Comparison of ENCODE assay signal across 8 cellular contexts in the genomic region with DNA sequence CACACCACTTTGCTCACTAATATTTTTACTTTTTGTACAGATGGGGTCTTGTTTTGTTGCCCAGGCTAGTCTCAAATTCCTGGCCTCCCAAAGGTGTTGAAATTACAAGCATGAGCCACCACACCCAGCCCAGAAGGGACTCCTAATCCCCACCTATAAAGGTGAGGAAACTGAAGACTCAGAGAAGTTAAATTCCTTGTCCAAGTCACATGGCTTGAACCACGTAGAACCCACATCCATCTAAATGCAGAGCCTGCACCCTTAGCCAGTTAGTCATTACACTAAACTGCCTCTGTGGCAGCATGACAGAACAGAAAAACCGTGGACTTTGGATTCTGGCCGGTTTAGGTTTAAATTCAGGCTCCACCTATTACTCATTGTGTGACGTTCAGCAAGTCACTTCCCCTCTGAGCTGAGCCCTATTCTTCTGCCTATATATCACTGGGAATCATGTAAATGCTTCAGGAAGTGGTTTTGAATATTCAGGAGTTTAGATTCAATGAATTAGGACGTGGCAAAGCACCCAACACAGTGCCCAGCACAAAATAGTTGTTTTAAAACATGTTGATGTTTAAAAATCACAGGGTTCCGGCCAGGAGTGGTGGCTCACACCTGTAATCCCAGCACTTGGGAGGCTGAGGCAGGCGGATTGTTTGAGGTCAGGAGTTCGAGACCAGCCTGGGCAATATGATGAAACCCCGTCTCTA. TPM values are rescaled to one million over a fixed set of nuclear protein-coding genes. Genes with fewer than 3 reads are reported as not detected.
A peak's percentile ranks its signal among the peaks of the same experiment; 100 is the strongest.
DNase-seq lines count a peak whose midpoint lies in the region; ATAC-seq and TF ChIP-seq lines count a peak whose summit lies in the region.

No MANE protein-coding gene starts in this region.

- no peaks in the 10 kb centered on the region; the same call in 2 of the 3 replicates for H3K9me3 Mint-ChIP-seq in GM23338
- H3K9me3 Mint-ChIP-seq in T-helper 2 cell treated with Interferon-gamma antibody and Interleukin-4, amounts not matched to agents 5 μg/mL and 100 μg/mL, for 36 hours: no peaks in the 10 kb centered on the region
- no peaks in the 10 kb centered on the region for H3K9me3 Mint-ChIP-seq in stimulated activated naive B cell treated with anti-CD40 and anti-IgM and Interleukin-4, amounts not matched to agents 10 μg/mL and 1 μg/mL and 100 μg/mL, for 72 hours

- H3K4me1 ChIP-seq in GM23338 (ENCODE audit: insufficient read depth) (peaks cover 13% of the 10 kb centered on the region), spleen (peaks cover 8 to 52% (median 24%) of the 10 kb centered on the region in 6 donors)

- H3K27me3 Mint-ChIP-seq in GM23338 (ENCODE audit: insufficient read depth, low read depth, poor library complexity): peaks cover 15% of the 10 kb centered on the region
- peaks cover 5% of the 10 kb centered on the region for H3K27me3 Mint-ChIP-seq in T-helper 2 cell treated with Interferon-gamma antibody and Interleukin-4, amounts not matched to agents 5 μg/mL and 100 μg/mL, for 36 hours (ENCODE audit: low read depth)
- no peaks in the 10 kb centered on the region for H3K27me3 Mint-ChIP-seq in stimulated activated naive B cell treated with anti-CD40 and anti-IgM and Interleukin-4, amounts not matched to agents 10 μg/mL and 1 μg/mL and 100 μg/mL, for 72 hours

- no peak for TF ChIP-seq POLR2A in spleen (IDR thresholded peaks at IDR 0.05)

- H3K36me3 ChIP-seq in GM23338 (ENCODE audit: insufficient read depth) (no peaks in the 10 kb centered on the region), spleen (no peaks in the 10 kb centered on the region)

- no peak overlapping the region for H3K4me2 ChIP-seq in GM23338

- WGBS in spleen, 5 donors: 45 to 52% (median 47%) methylated on average over 9 of the region's 9 CpGs

- no peak for ATAC-seq in GM23338
- peak in 1 of 2 donors; percentile 6 for ATAC-seq in stimulated activated naive B cell treated with anti-CD40 and anti-IgM and Interleukin-4, amounts not matched to agents 10 μg/mL and 1 μg/mL and 100 μg/mL, for 72 hours (replicated peaks)

- no peaks in the 10 kb centered on the region for H3F3A ChIP-seq in GM23338 (replicated peaks; ENCODE audit: low read depth)

- CTCF ChIA-PET in AG04450 (lab: Charles Lee): no interaction called here

- peaks cover 9% of the 10 kb centered on the region for H3K79me2 ChIP-seq in GM23338 (replicated peaks; ENCODE audit: insufficient read depth)

- H3K9me3 ChIP-seq in AG04450 (ENCODE audit: control insufficient read depth, insufficient read depth, low read length) (peaks cover 3% of the 10 kb centered on the region), spleen (peaks cover 0 to 5% (median 0%) of the 10 kb centered on the region in 8 donors)

- H4K20me1 ChIP-seq in GM23338 (replicated peaks; ENCODE audit: insufficient read depth): peaks cover 6% of the 10 kb centered on the region; the same call in 1 of the 2 replicates

- no peak overlapping the region for H3K4me3 Mint-ChIP-seq in GM23338
- H3K4me3 Mint-ChIP-seq in T-helper 2 cell treated with Interferon-gamma antibody and Interleukin-4, amounts not matched to agents 5 μg/mL and 100 μg/mL, for 36 hours: no peak overlapping the region
- no peak overlapping the region for H3K4me3 Mint-ChIP-seq in stimulated activated naive B cell treated with anti-CD40 and anti-IgM and Interleukin-4, amounts not matched to agents 10 μg/mL and 1 μg/mL and 100 μg/mL, for 72 hours

- DNase-seq in AG04450 (ENCODE audit: low read depth, low spot score): peak; percentile 73
- DNase-seq in GM23338 (ENCODE audit: low spot score): peak; percentile 28
- peak; percentile 21 for DNase-seq in T-helper 2 cell treated with Interferon-gamma antibody and Interleukin-4, amounts not matched to agents 5 μg/mL and 100 μg/mL, for 36 hours (ENCODE audit: low spot score)
- peak; percentile 94 for DNase-seq in fibroblast of the aortic adventitia (ENCODE audit: low read depth)
- DNase-seq in stimulated activated naive B cell treated with anti-CD40 and anti-IgM and Interleukin-4, amounts not matched to agents 10 μg/mL and 1 μg/mL and 100 μg/mL, for 72 hours: peak; percentile 23
- no peak for DNase-seq in RPMI8226
- DNase-seq in medulla oblongata (ENCODE audit: extremely low spot score): no peak
- DNase-seq in spleen: no peak

- H3K9me2 ChIP-seq in GM23338 (ENCODE audit: insufficient read depth): no peaks in the 10 kb centered on the region

- H3K27ac ChIP-seq in AG04450 (ENCODE audit: low read depth, low read length) (peak overlapping the region; percentile 78), GM23338 (ENCODE audit: low read depth) (no peak overlapping the region), spleen (peak overlapping the region in 4 of 8 donors; percentile 19 to 58 (median 28))

- H3K27me3 ChIP-seq in AG04450 (ENCODE audit: control insufficient read depth, insufficient read depth, low read length): no peaks in the 10 kb centered on the region
- H3K27me3 ChIP-seq in GM23338 (ENCODE audit: insufficient read depth): no peaks in the 10 kb centered on the region
- no peaks in the 10 kb centered on the region for H3K27me3 ChIP-seq in spleen (replicated peaks in 1 of 7)

- peaks cover 20% of the 10 kb centered on the region for H3K4me1 Mint-ChIP-seq in GM23338
- peaks cover 34% of the 10 kb centered on the region for H3K4me1 Mint-ChIP-seq in T-helper 2 cell treated with Interferon-gamma antibody and Interleukin-4, amounts not matched to agents 5 μg/mL and 100 μg/mL, for 36 hours (ENCODE audit: low read depth)
- peaks cover 27 to 33% of the 10 kb centered on the region in 2 donors for H3K4me1 Mint-ChIP-seq in stimulated activated naive B cell treated with anti-CD40 and anti-IgM and Interleukin-4, amounts not matched to agents 10 μg/mL and 1 μg/mL and 100 μg/mL, for 72 hours

- intact Hi-C loops in spleen (cut with DNase I; ENCODE audit: low total_unique reads): loop anchor here (10.0 kb wide), 1 partner anchor 70 kb away; no protein-coding TSS in a partner anchor

- H2AFZ ChIP-seq in GM23338: peak overlapping the region; percentile 0; the same call in 1 of the 2 replicates

- H3K36me3 Mint-ChIP-seq in GM23338 (ENCODE audit: low read depth): no peaks in the 10 kb centered on the region; the same call in 2 of the 3 replicates
- H3K36me3 Mint-ChIP-seq in T-helper 2 cell treated with Interferon-gamma antibody and Interleukin-4, amounts not matched to agents 5 μg/mL and 100 μg/mL, for 36 hours (ENCODE audit: low read depth): peaks cover 2% of the 10 kb centered on the region
- H3K36me3 Mint-ChIP-seq in stimulated activated naive B cell treated with anti-CD40 and anti-IgM and Interleukin-4, amounts not matched to agents 10 μg/mL and 1 μg/mL and 100 μg/mL, for 72 hours: no peaks in the 10 kb centered on the region

- POLR2A ChIA-PET in AG04450 (lab: Yijun Ruan, JAX): no interaction called here

- TF ChIP-seq CTCF in AG04450 (IDR thresholded peaks at IDR 0.05; ENCODE audit: low read depth, low read length) (no peak), GM23338 (conservative IDR thresholded peaks at IDR 0.05; ENCODE audit: low read depth in 2 of 2) (no peak), fibroblast of the aortic adventitia (IDR thresholded peaks at IDR 0.05; ENCODE audit: insufficient read depth, low read length) (no peak), spleen (IDR thresholded peaks at IDR 0.05 in 8 of 11, conservative IDR thresholded peaks at IDR 0.05 in 3 of 11) (no peak)

- H3K27ac Mint-ChIP-seq in GM23338: 0 out of 2 replicates have a peak overlapping the region, but pooled peaks have one; percentile 52
- peak overlapping the region; percentile 58 for H3K27ac Mint-ChIP-seq in T-helper 2 cell treated with Interferon-gamma antibody and Interleukin-4, amounts not matched to agents 5 μg/mL and 100 μg/mL, for 36 hours
- peak overlapping the region; percentile 90 for H3K27ac Mint-ChIP-seq in stimulated activated naive B cell treated with anti-CD40 and anti-IgM and Interleukin-4, amounts not matched to agents 10 μg/mL and 1 μg/mL and 100 μg/mL, for 72 hours

- H3K4me3 ChIP-seq in AG04450 (ENCODE audit: low read depth, low read length) (no peak overlapping the region), GM23338 (no peak overlapping the region), fibroblast of the aortic adventitia (ENCODE audit: low read depth, low read length) (no peak overlapping the region), spleen (no peak overlapping the region)

TF ChIP-seq in GM23338, 12 proteins besides CTCF, POLR2A, EP300 and RAD21 (continues in another document):
- no peak for TF ChIP-seq EZH2phosphoT487 (IDR thresholded peaks at IDR 0.05; ENCODE audit: unreplicated experiment)
- no peak for TF ChIP-seq ZNF331 (CRISPR knock-in tag; IDR thresholded peaks at IDR 0.05; ENCODE audit: low read depth)
- no peak for TF ChIP-seq POLR2AphosphoS5 (IDR thresholded peaks at IDR 0.05; ENCODE audit: low read depth)
- TF ChIP-seq NANOG (IDR thresholded peaks at IDR 0.05; ENCODE audit: borderline replicate concordance): no peak
- no peak for TF ChIP-seq JUNB (IDR thresholded peaks at IDR 0.05; ENCODE audit: unreplicated experiment)
- TF ChIP-seq STAT1 (IDR thresholded peaks at IDR 0.05; ENCODE audit: unreplicated experiment): no peak

RNA-seq across cellular contexts. Expression of a gene that starts 3.0 kb away (rescaled TPM):
- polyA plus RNA-seq in AG04450 (2011; rRNA removed): 596 and 687 TPM in 2 replicates
- 1,327 and 1,683 TPM in 2 replicates for polyA minus RNA-seq in AG04450 (2011; rRNA and poly(A)+ RNA removed)
- total RNA-seq in GM23338 (2014; rRNA removed; shearing (Covaris generic)): 78.2 and 89.5 TPM in 2 replicates
- polyA plus RNA-seq in GM23338 (2016; fragmentation: Nextera tagmentation; extraction: Ambion mirVana): 53.3 and 59.2 TPM in 2 replicates
- total RNA-seq in fibroblast of the aortic adventitia (ENCODE audit: low replicate concordance): 202 and 234 TPM in 2 replicates
- 100 to 1,000 TPM in 2 of 7 donors, 10 to 100 TPM in 5; 71.2 to 119 (median 79.1) TPM for total RNA-seq in spleen
- 10 to 100 TPM; 12.0 to 26.1 (median 17.1) TPM for polyA plus RNA-seq in spleen

Comparison
In these comparisons a context has a peak if more than half of its experiments do, and no peak if none do; other contexts are left out.
1. DNase-seq: peak in AG04450 (single experiment), GM23338 (single experiment), T-helper 2 cell treated with Interferon-gamma antibody and Interleukin-4, amounts not matched to agents 5 μg/mL and 100 μg/mL, for 36 hours (single experiment), fibroblast of the aortic adventitia (single experiment) and stimulated activated naive B cell treated with anti-CD40 and anti-IgM and Interleukin-4, amounts not matched to agents 10 μg/mL and 1 μg/mL and 100 μg/mL, for 72 hours (single experiment); none in RPMI8226 (single experiment), medulla oblongata (single experiment) and spleen (single experiment).
2. Peak in every context shown above with its lines, with median percentiles within 50 percentile points of each other: H3K27ac Mint-ChIP-seq.